In the genomic region with DNA sequence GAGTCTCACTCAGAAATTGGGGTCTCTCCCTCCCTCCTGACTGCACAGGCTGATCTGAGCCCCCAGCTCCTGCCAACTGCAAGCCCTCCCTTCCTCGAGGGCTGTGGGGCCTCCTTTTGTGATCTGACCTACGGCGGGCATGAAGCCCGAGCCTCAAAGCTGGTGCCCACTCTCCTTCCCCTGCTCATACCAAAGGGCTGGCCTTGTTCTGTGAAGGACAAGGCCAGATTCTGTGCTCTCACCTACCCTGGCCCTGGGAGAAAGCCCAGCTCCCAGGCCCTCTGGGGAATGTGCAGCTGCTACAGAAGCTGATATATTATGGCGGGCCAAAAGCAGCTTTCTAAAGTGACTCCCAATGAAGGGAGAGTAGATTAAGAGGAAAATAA, we compare ENCODE assay signal across 16 cellular contexts. TPM values are rescaled to one million over a fixed set of nuclear protein-coding genes. Genes with fewer than 3 reads are reported as not detected.
A peak's percentile ranks its signal among the peaks of the same experiment; 100 is the strongest.
DNase-seq lines count a peak whose midpoint lies in the region; ATAC-seq and TF ChIP-seq lines count a peak whose summit lies in the region.
"Had no signal": no experiment of that assay in that cellular context is flagged by ENCODE, and none has a peak within 500 bp of the region (broad histone marks: within the 10 kb centered on the region; RNA-seq: fewer than 3 reads in every experiment).

No MANE protein-coding gene starts in this region.

- peak overlapping the region in 3 of 4 donors; percentile 15 to 48 (median 38) for H3K27ac ChIP-seq in gastroesophageal sphincter
- H3K27ac ChIP-seq: ovary had no signal

- H3K9me3 Mint-ChIP-seq in activated CD8-positive, alpha-beta memory T cell treated with anti-CD3 and anti-CD28 coated beads, Interleukin-2, amount 10 ng/mL, durations not matched to agents 7 days and 5 days (ENCODE audit: low read depth), result no peaks in the 10 kb centered on the region
- no peaks in the 10 kb centered on the region for H3K9me3 Mint-ChIP-seq in T-cell
- no peaks in the 10 kb centered on the region for H3K9me3 Mint-ChIP-seq in stimulated activated effector memory CD8-positive, alpha-beta T cell treated with anti-CD3 and anti-CD28 coated beads, Interleukin-12 subunit alpha, Interleukin-12 subunit beta, amount 100 ng/mL, for 72 hours

- TF ChIP-seq EP300 in gastroesophageal sphincter (IDR thresholded peaks at IDR 0.05), result no peak

- no peaks in the 10 kb centered on the region for H3K27me3 ChIP-seq in gastroesophageal sphincter
- H3K27me3 ChIP-seq: ovary had no signal

- no peaks in the 10 kb centered on the region for H3K27me3 Mint-ChIP-seq in activated CD8-positive, alpha-beta memory T cell treated with anti-CD3 and anti-CD28 coated beads, Interleukin-2, amount 10 ng/mL, durations not matched to agents 7 days and 5 days
- H3K27me3 Mint-ChIP-seq in T-cell, result no peaks in the 10 kb centered on the region

- peaks cover 87% of the 10 kb centered on the region for H3K36me3 Mint-ChIP-seq in activated CD8-positive, alpha-beta memory T cell treated with anti-CD3 and anti-CD28 coated beads, Interleukin-2, amount 10 ng/mL, durations not matched to agents 7 days and 5 days
- H3K36me3 Mint-ChIP-seq in T-cell, result peaks cover 74% of the 10 kb centered on the region
- H3K36me3 Mint-ChIP-seq in stimulated activated effector memory CD8-positive, alpha-beta T cell treated with anti-CD3 and anti-CD28 coated beads, Interleukin-12 subunit alpha, Interleukin-12 subunit beta, amount 100 ng/mL, for 72 hours, result peaks cover 100% of the 10 kb centered on the region

- H3K4me1 Mint-ChIP-seq in activated CD8-positive, alpha-beta memory T cell treated with anti-CD3 and anti-CD28 coated beads, Interleukin-2, amount 10 ng/mL, durations not matched to agents 7 days and 5 days, result peaks cover 65% of the 10 kb centered on the region
- peaks cover 51 to 69% (median 67%) of the 10 kb centered on the region in 3 donors for H3K4me1 Mint-ChIP-seq in T-cell
- H3K4me1 Mint-ChIP-seq in stimulated activated effector memory CD8-positive, alpha-beta T cell treated with anti-CD3 and anti-CD28 coated beads, Interleukin-12 subunit alpha, Interleukin-12 subunit beta, amount 100 ng/mL, for 72 hours, result peaks cover 65% of the 10 kb centered on the region

- DNase-seq in activated CD8-positive, alpha-beta memory T cell treated with anti-CD3 and anti-CD28 coated beads, Interleukin-2, amount 10 ng/mL, durations not matched to agents 7 days and 5 days, result no peak
- DNase-seq in activated CD8-positive, alpha-beta memory T cell treated with anti-CD3 and anti-CD28 coated beads, Interleukin-2, amount 50 U/mL, for 48 hours, result no peak
- DNase-seq in T-cell (no peak), T-helper 9 cell (no peak), GM19238 (ENCODE audit: insufficient read length, low spot score) (no peak)
- no peak for DNase-seq in stimulated activated effector memory CD8-positive, alpha-beta T cell treated with anti-CD3 and anti-CD28 coated beads, Interleukin-12 subunit alpha, Interleukin-12 subunit beta, amount 100 ng/mL, for 72 hours (ENCODE audit: low spot score in 2 of 2)
- DNase-seq: activated naive CD4-positive, alpha-beta T cell treated with anti-CD3 and anti-CD28 coated beads, Interleukin-2, amount 50 U/mL, for 16 hours; left ventricle myocardium superior; NCI-H2227 treated with DMSO at 0.1 percent for 48 hours; stimulated activated CD4-positive, alpha-beta T cell treated with anti-CD3 and anti-CD28 coated beads, Interleukin-4, amount 100 ng/mL, for 24 hours had no signal

- POLR2A ChIA-PET in T-cell (lab: Charles Lee), result interaction anchor here (0.6 to 0.7 kb wide), 3 partner anchors 9 to 900 kb away, joined by 4 to 5 read pairs (median 5); a partner anchor contains a TSS

- ATAC-seq in activated CD8-positive, alpha-beta memory T cell treated with anti-CD3 and anti-CD28 coated beads, Interleukin-2, amount 10 ng/mL, durations not matched to agents 7 days and 5 days, result no peak
- ATAC-seq in T-cell (replicated peaks in 1 of 4) (no peak), gastroesophageal sphincter (no peak), GM21367 (IDR thresholded peaks at IDR 0.05; ENCODE audit: unreplicated experiment) (no peak)
- no peak for ATAC-seq in stimulated activated effector memory CD8-positive, alpha-beta T cell treated with anti-CD3 and anti-CD28 coated beads, Interleukin-12 subunit alpha, Interleukin-12 subunit beta, amount 100 ng/mL, for 72 hours
- ATAC-seq: left ventricle myocardium superior had no signal

- CTCF ChIA-PET in activated CD8-positive, alpha-beta memory T cell treated with anti-CD3 and anti-CD28 coated beads, Interleukin-2, amount 10 ng/mL, durations not matched to agents 7 days and 5 days (lab: Charles Lee), result interaction anchor here (0.7 to 1.2 kb wide), 3 partner anchors 9 to 26 kb away, joined by 3 to 4 read pairs (median 3); a partner anchor contains a TSS
- CTCF ChIA-PET in T-cell (lab: Charles Lee), result no interaction called here

- peak overlapping the region; percentile 90 for H3K27ac Mint-ChIP-seq in activated CD8-positive, alpha-beta memory T cell treated with anti-CD3 and anti-CD28 coated beads, Interleukin-2, amount 10 ng/mL, durations not matched to agents 7 days and 5 days
- H3K27ac Mint-ChIP-seq in T-cell, result peak overlapping the region; percentile 84
- peak overlapping the region; percentile 90 for H3K27ac Mint-ChIP-seq in stimulated activated effector memory CD8-positive, alpha-beta T cell treated with anti-CD3 and anti-CD28 coated beads, Interleukin-12 subunit alpha, Interleukin-12 subunit beta, amount 100 ng/mL, for 72 hours

- TF ChIP-seq POLR2A in gastroesophageal sphincter (IDR thresholded peaks at IDR 0.05), result no peak

- WGBS in gastroesophageal sphincter (ENCODE audit: low coverage in 1 of 2), 2 donors, result 60% methylated on average over 1 of the region's 5 CpGs; no CpG with 5 or more reads in 1 of the 2 donors

- peaks cover 0 to 100% of the 10 kb centered on the region in 2 donors for H3K36me3 ChIP-seq in gastroesophageal sphincter
- H3K36me3 ChIP-seq: ovary had no signal

- H3K4me1 ChIP-seq in gastroesophageal sphincter, result peaks cover 0 to 56% (median 0%) of the 10 kb centered on the region in 3 donors

- no peak overlapping the region for H3K4me3 ChIP-seq in gastroesophageal sphincter
- H3K4me3 ChIP-seq: ovary had no signal

- H3K9me3 ChIP-seq in gastroesophageal sphincter, result no peaks in the 10 kb centered on the region
- H3K9me3 ChIP-seq: ovary had no signal

- no peak for TF ChIP-seq CTCF in gastroesophageal sphincter (IDR thresholded peaks at IDR 0.05)

- H3K4me3 Mint-ChIP-seq in activated CD8-positive, alpha-beta memory T cell treated with anti-CD3 and anti-CD28 coated beads, Interleukin-2, amount 10 ng/mL, durations not matched to agents 7 days and 5 days, result peak overlapping the region; percentile 29
- peak overlapping the region in 1 of 3 donors; percentile 97 for H3K4me3 Mint-ChIP-seq in T-cell
- peak overlapping the region; percentile 8 for H3K4me3 Mint-ChIP-seq in stimulated activated effector memory CD8-positive, alpha-beta T cell treated with anti-CD3 and anti-CD28 coated beads, Interleukin-12 subunit alpha, Interleukin-12 subunit beta, amount 100 ng/mL, for 72 hours

RNA-seq across cellular contexts. Expression of a gene that starts 9.0 kb away (rescaled TPM):
- 100 to 1,000 TPM; 207 to 214 TPM for total RNA-seq in activated CD8-positive, alpha-beta memory T cell treated with anti-CD3 and anti-CD28 coated beads, Interleukin-2, amount 10 ng/mL, durations not matched to agents 7 days and 5 days
- total RNA-seq in T-cell, result 100 to 1,000 TPM in 4 of 5 donors, 10 to 100 TPM in 1; 76.7 to 159 (median 134) TPM
- 100 to 1,000 TPM in 2 of 4 donors, 10 to 100 TPM in 2; 88.3 to 162 (median 110) TPM for total RNA-seq in gastroesophageal sphincter

RNA-seq across cellular contexts. Expression of a gene that starts 9.2 kb away (rescaled TPM):
- 100 to 1,000 TPM; 479 to 611 TPM for total RNA-seq in activated CD8-positive, alpha-beta memory T cell treated with anti-CD3 and anti-CD28 coated beads, Interleukin-2, amount 10 ng/mL, durations not matched to agents 7 days and 5 days
- total RNA-seq in T-cell (100 to 1,000 TPM; 320 to 498 (median 330) TPM), gastroesophageal sphincter (100 to 1,000 TPM; 173 to 180 (median 174) TPM)

RNA-seq across cellular contexts. Expression of a gene that starts 27.8 kb away (rescaled TPM):
- total RNA-seq in activated CD8-positive, alpha-beta memory T cell treated with anti-CD3 and anti-CD28 coated beads, Interleukin-2, amount 10 ng/mL, durations not matched to agents 7 days and 5 days, result 1 to 10 TPM; 1.4 to 2.4 TPM
- total RNA-seq in T-cell (1 to 10 TPM; 3.8 to 8.8 (median 6.6) TPM), gastroesophageal sphincter (1 to 10 TPM in 2 of 4 donors, under 1 TPM in 1, not detected in 1; 0.27 to 1.6 (median 1.1) TPM)
- total RNA-seq: dermis microvascular lymphatic vessel endothelial cell, G401, temporal lobe had no signal

RNA-seq across cellular contexts. Expression of a gene that starts 37.5 kb away (rescaled TPM):
- total RNA-seq in activated CD8-positive, alpha-beta memory T cell treated with anti-CD3 and anti-CD28 coated beads, Interleukin-2, amount 10 ng/mL, durations not matched to agents 7 days and 5 days, result 10 to 100 TPM; 80.1 to 81.0 TPM
- 10 to 100 TPM; 44.2 to 81.3 (median 71.0) TPM for total RNA-seq in T-cell
- 1 to 10 TPM; 1.2 to 8.2 (median 4.1) TPM for total RNA-seq in gastroesophageal sphincter

RNA-seq across cellular contexts. Expression of a gene that starts 51.6 kb away (rescaled TPM):
- total RNA-seq in activated CD8-positive, alpha-beta memory T cell treated with anti-CD3 and anti-CD28 coated beads, Interleukin-2, amount 10 ng/mL, durations not matched to agents 7 days and 5 days, result not detected
- not detected for total RNA-seq in T-cell
- 10 to 100 TPM in 1 of 4 donors, 1 to 10 TPM in 2, not detected in 1; 2.1 to 58.4 (median 9.8) TPM for total RNA-seq in gastroesophageal sphincter
- total RNA-seq: G401, left ventricle myocardium superior, ovary had no signal
